ENCODE assay signal across 18 cellular contexts in genomic region chr9:76451234-76451633, GRCh38. TPM values are rescaled to one million over a fixed set of nuclear protein-coding genes. Genes with fewer than 3 reads are reported as not detected.
A peak's percentile ranks its signal among the peaks of the same experiment; 100 is the strongest.
DNase-seq lines count a peak whose midpoint lies in the region; ATAC-seq, FAIRE-seq and TF ChIP-seq lines count a peak whose summit lies in the region.
"Had no signal": no experiment of that assay in that cellular context is flagged by ENCODE, and none has a peak within 500 bp of the region (broad histone marks: within the 10 kb centered on the region; RNA-seq: fewer than 3 reads in every experiment).

No MANE protein-coding gene starts in this region.

- no peak overlapping the region for H3K23ac ChIP-seq in neuronal stem cell (ENCODE audit: low read depth, low read length, poor library complexity)

- H3K27ac Mint-ChIP-seq in MCF 10A (ENCODE audit: low read depth, unreplicated experiment) (no peak overlapping the region), astrocyte (ENCODE audit: unreplicated experiment) (peak overlapping the region; percentile 83)
- H3K27ac Mint-ChIP-seq in activated naive CD4-positive, alpha-beta T cell treated with anti-CD3 and anti-CD28 coated beads, Interleukin-2, amount 50 U/mL, for 72 hours = no peak overlapping the region
- H3K27ac Mint-ChIP-seq: activated naive CD8-positive, alpha-beta T cell; naive thymus-derived CD8-positive, alpha-beta T cell had no signal

- H3K4me1 ChIP-seq in breast epithelium (no peaks in the 10 kb centered on the region), astrocyte (ENCODE audit: insufficient read depth, low read length) (peaks cover 16% of the 10 kb centered on the region), foreskin keratinocyte (no peaks in the 10 kb centered on the region), neuronal stem cell (ENCODE audit: control insufficient read depth in 2 of 2, insufficient read depth in 1 of 2, low read depth in 1 of 2, low read length in 2 of 2) (peaks cover 0 to 6% of the 10 kb centered on the region in 2 donors)
- H3K4me1 ChIP-seq: testis had no signal

- no peak overlapping the region for H2AK5ac ChIP-seq in neuronal stem cell (ENCODE audit: low read depth, low read length)

- no peaks in the 10 kb centered on the region for H3K36me3 Mint-ChIP-seq in MCF 10A (ENCODE audit: insufficient read depth, unreplicated experiment)
- peaks cover 1% of the 10 kb centered on the region for H3K36me3 Mint-ChIP-seq in astrocyte (ENCODE audit: low read depth, unreplicated experiment)
- peaks cover 0 to 4% of the 10 kb centered on the region in 2 donors for H3K36me3 Mint-ChIP-seq in activated naive CD4-positive, alpha-beta T cell treated with anti-CD3 and anti-CD28 coated beads, Interleukin-2, amount 50 U/mL, for 72 hours
- H3K36me3 Mint-ChIP-seq: activated naive CD8-positive, alpha-beta T cell; naive thymus-derived CD8-positive, alpha-beta T cell had no signal

- intact Hi-C loops in MCF 10A (cut with micrococcal nuclease) = loop anchor here (10.0 kb wide), 1 partner anchor 64 kb away; no protein-coding TSS in a partner anchor
- intact Hi-C loops in breast epithelium (cut with DNase I; ENCODE audit: low total_unique reads) = no loop called here

- H3K9me3 ChIP-seq in breast epithelium = no peaks in the 10 kb centered on the region
- H3K9me3 ChIP-seq in astrocyte (ENCODE audit: insufficient read depth, low read depth, low read length) = no peaks in the 10 kb centered on the region
- no peaks in the 10 kb centered on the region for H3K9me3 ChIP-seq in neuronal stem cell (replicated peaks in 1 of 2; ENCODE audit: control insufficient read depth in 2 of 2, insufficient read depth in 1 of 2, low read depth in 1 of 2, low read length in 2 of 2)
- H3K9me3 ChIP-seq: heart left ventricle, testis had no signal

- WGBS in neuronal stem cell (ENCODE audit: extremely low coverage in 2 of 2, insufficient read length in 2 of 2, insufficient replicate concordance in 1 of 2), 2 donors = no CpG with 5 or more reads among the region's 1 CpG

- H4K20me1 ChIP-seq in astrocyte (ENCODE audit: insufficient read depth, low read length) = no peaks in the 10 kb centered on the region

- H3K9ac ChIP-seq in astrocyte (ENCODE audit: low read length) (no peak overlapping the region), neuronal stem cell (ENCODE audit: low read depth, low read length, poor library complexity) (no peak overlapping the region)

- no peak overlapping the region for H4K91ac ChIP-seq in neuronal stem cell (ENCODE audit: low read depth, low read length, poor library complexity)

- no peak overlapping the region for H2BK120ac ChIP-seq in neuronal stem cell (ENCODE audit: low read depth, low read length)

- H3K9me3 Mint-ChIP-seq in MCF 10A (ENCODE audit: unreplicated experiment) = no peaks in the 10 kb centered on the region
- H3K9me3 Mint-ChIP-seq in astrocyte (ENCODE audit: unreplicated experiment) = peaks cover 2% of the 10 kb centered on the region
- H3K9me3 Mint-ChIP-seq in activated naive CD4-positive, alpha-beta T cell treated with anti-CD3 and anti-CD28 coated beads, Interleukin-2, amount 50 U/mL, for 72 hours = peaks cover 0 to 9% of the 10 kb centered on the region in 2 donors

- H3K27ac ChIP-seq in breast epithelium = no peak overlapping the region
- H3K27ac ChIP-seq in astrocyte (ENCODE audit: low read depth, low read length) = peak overlapping the region; percentile 71
- H3K27ac ChIP-seq in foreskin keratinocyte = no peak overlapping the region
- no peak overlapping the region for H3K27ac ChIP-seq in neuronal stem cell (replicated peaks; ENCODE audit: low read length)
- H3K27ac ChIP-seq: heart left ventricle, testis had no signal

- H2AFZ ChIP-seq in astrocyte (ENCODE audit: low read depth, low read length) (no peak overlapping the region), neuronal stem cell (ENCODE audit: low read length) (no peak overlapping the region)

- CTCF ChIA-PET in MCF 10A (lab: Yijun Ruan, JAX) = interaction anchor here (0.6 to 8.9 kb wide), 7 partner anchors 169 to 1386 kb away, joined by 3 to 89 read pairs (median 5); no protein-coding TSS in a partner anchor

- peak; percentile 49 for FAIRE-seq in astrocyte (lab: Jason Lieb, UNC)

- no peak overlapping the region for H2BK12ac ChIP-seq in neuronal stem cell (ENCODE audit: low read length)

- H3K79me1 ChIP-seq in neuronal stem cell (ENCODE audit: low read depth, low read length) = no peaks in the 10 kb centered on the region

- H3K79me2 ChIP-seq in astrocyte (ENCODE audit: insufficient read depth, low read length) = no peaks in the 10 kb centered on the region

- ATAC-seq in foreskin keratinocyte (peak; percentile 50), HG02763 (IDR thresholded peaks at IDR 0.05; ENCODE audit: unreplicated experiment) (no peak)
- no peak for ATAC-seq in activated naive CD4-positive, alpha-beta T cell treated with anti-CD3 and anti-CD28 coated beads, Interleukin-2, amount 50 U/mL, for 72 hours
- ATAC-seq: left lobe of liver; naive thymus-derived CD8-positive, alpha-beta T cell; Right ventricle myocardium inferior had no signal

- TF ChIP-seq POLR2A in breast epithelium (IDR thresholded peaks at IDR 0.05) = no peak

- H2BK5ac ChIP-seq in neuronal stem cell (ENCODE audit: low read length) = no peak overlapping the region

- H3K4me1 Mint-ChIP-seq in MCF 10A (ENCODE audit: insufficient read depth, unreplicated experiment) (peaks cover 21% of the 10 kb centered on the region), astrocyte (ENCODE audit: low read depth, unreplicated experiment) (peaks cover 20% of the 10 kb centered on the region)

- BruUV-seq in MCF 10A (replicated peaks; lab: Mats Ljungman, UMichigan) = no TSS peak

- H3K27me3 ChIP-seq in breast epithelium (no peaks in the 10 kb centered on the region), astrocyte (ENCODE audit: insufficient read depth, low read length) (no peaks in the 10 kb centered on the region), foreskin keratinocyte (no peaks in the 10 kb centered on the region), neuronal stem cell (ENCODE audit: control insufficient read depth in 3 of 3, insufficient read depth in 3 of 3, low read depth in 1 of 3, low read length in 3 of 3) (no peaks in the 10 kb centered on the region)
- H3K27me3 ChIP-seq: heart left ventricle, testis had no signal

- H3K4me2 ChIP-seq in astrocyte (ENCODE audit: low read length) (peak overlapping the region; percentile 27), neuronal stem cell (ENCODE audit: insufficient read depth, low read length, poor library complexity, severe bottlenecking) (no peak overlapping the region)

- TF ChIP-seq CTCF in MCF 10A (IDR thresholded peaks at IDR 0.05; ENCODE audit: unreplicated experiment) (no peak), breast epithelium (IDR thresholded peaks at IDR 0.05) (no peak), astrocyte (IDR thresholded peaks at IDR 0.05; ENCODE audit: insufficient read depth, low read depth, low read length) (no peak), foreskin keratinocyte (conservative IDR thresholded peaks at IDR 0.05) (no peak)

- no peak overlapping the region for H3K18ac ChIP-seq in neuronal stem cell (ENCODE audit: low read length)

- H3K4me3 ChIP-seq in breast epithelium = no peak overlapping the region
- no peak overlapping the region for H3K4me3 ChIP-seq in astrocyte (ENCODE audit: insufficient read depth, low read depth, low read length)
- H3K4me3 ChIP-seq in neuronal stem cell (ENCODE audit: low read length in 2 of 2) = no peak overlapping the region
- H3K4me3 ChIP-seq: heart left ventricle, testis had no signal

- peak; percentile 40 for DNase-seq in MCF 10A (ENCODE audit: unreplicated experiment)
- no peak for DNase-seq in breast epithelium (ENCODE audit: low spot score in 2 of 2)
- DNase-seq in astrocyte (ENCODE audit: low read depth) = peak; percentile 88
- DNase-seq in foreskin keratinocyte = peak in 1 of 2 donors; percentile 37
- DNase-seq in activated naive CD4-positive, alpha-beta T cell treated with anti-CD3 and anti-CD28 coated beads, Interleukin-2, amount 50 U/mL, for 72 hours (ENCODE audit: low spot score in 2 of 2) = no peak
- no peak for DNase-seq in neuronal stem cell (ENCODE audit: low spot score)
- no peak for DNase-seq in globus pallidus (ENCODE audit: low spot score)
- DNase-seq: 8988T; KBM-7; naive thymus-derived CD8-positive, alpha-beta T cell; NCI-H187; NCI-H69; testis had no signal

- H3K14ac ChIP-seq in neuronal stem cell (ENCODE audit: low read length) = no peak overlapping the region

- H3K4ac ChIP-seq in neuronal stem cell (ENCODE audit: low read length) = no peak overlapping the region

- POLR2A ChIA-PET in MCF 10A (lab: Yijun Ruan, JAX) = interaction anchor here (0.6 kb wide), 1 partner anchor 1442 kb away, joined by 3 read pairs; no protein-coding TSS in a partner anchor

- no peak overlapping the region for H3K4me3 Mint-ChIP-seq in MCF 10A (ENCODE audit: unreplicated experiment)
- H3K4me3 Mint-ChIP-seq in astrocyte (ENCODE audit: unreplicated experiment) = no peak overlapping the region
- H3K4me3 Mint-ChIP-seq: activated naive CD8-positive, alpha-beta T cell; naive thymus-derived CD8-positive, alpha-beta T cell had no signal

- no peak overlapping the region for H2BK15ac ChIP-seq in neuronal stem cell (ENCODE audit: low read length)

- H4K8ac ChIP-seq in neuronal stem cell (ENCODE audit: low read depth, low read length) = no peak overlapping the region

- H3K27me3 Mint-ChIP-seq in MCF 10A (ENCODE audit: insufficient read depth, unreplicated experiment) (no peaks in the 10 kb centered on the region), astrocyte (ENCODE audit: low read depth, unreplicated experiment) (no peaks in the 10 kb centered on the region)

- H3K36me3 ChIP-seq in breast epithelium (no peaks in the 10 kb centered on the region), astrocyte (ENCODE audit: insufficient read depth, low read length) (no peaks in the 10 kb centered on the region), neuronal stem cell (replicated peaks in 1 of 2; ENCODE audit: control insufficient read depth in 2 of 2, insufficient read depth in 2 of 2, low read length in 2 of 2) (no peaks in the 10 kb centered on the region)
- H3K36me3 ChIP-seq: heart left ventricle had no signal

RNA-seq across cellular contexts. Expression of gene GCNT1, which starts 7.7 kb away (rescaled TPM):
- total RNA-seq in MCF 10A (2022) = 11.5 and 12.4 TPM in 2 replicates
- total RNA-seq in breast epithelium = 10 to 100 TPM in 2 of 3 donors, 1 to 10 TPM in 1; 7.9 to 16.5 (median 10.1) TPM
- total RNA-seq in astrocyte = 14.7 and 15.9 TPM in 2 replicates
- 6.8 and 8.4 TPM in 2 replicates for total RNA-seq in foreskin keratinocyte
- 1.8 and 2.1 TPM in 2 replicates for polyA plus RNA-seq in foreskin keratinocyte
- total RNA-seq in activated naive CD4-positive, alpha-beta T cell treated with anti-CD3 and anti-CD28 coated beads, Interleukin-2, amount 50 U/mL, for 72 hours = 1 to 10 TPM; 3.8 to 4.8 TPM
- 1.9 TPM for polyA plus RNA-seq in neuronal stem cell (2013, experiment 1 of 2)
- 2.1 TPM for polyA plus RNA-seq in neuronal stem cell (2013, experiment 2 of 2)

RNA-seq across cellular contexts. Expression of gene RFK, which starts 57.0 kb away (rescaled TPM):
- total RNA-seq in MCF 10A (2022) = 22.6 and 27.0 TPM in 2 replicates
- total RNA-seq in breast epithelium = 10 to 100 TPM; 12.2 to 26.2 (median 23.9) TPM
- 19.2 and 26.8 TPM in 2 replicates for total RNA-seq in astrocyte
- 19.8 and 22.4 TPM in 2 replicates for total RNA-seq in foreskin keratinocyte
- polyA plus RNA-seq in foreskin keratinocyte = 10.8 and 12.2 TPM in 2 replicates
- total RNA-seq in activated naive CD4-positive, alpha-beta T cell treated with anti-CD3 and anti-CD28 coated beads, Interleukin-2, amount 50 U/mL, for 72 hours = 10 to 100 TPM in 1 of 2 donors, 1 to 10 TPM in 1; 5.8 to 12.2 TPM
- 18.2 TPM for polyA plus RNA-seq in neuronal stem cell (2013, experiment 1 of 2)
- polyA plus RNA-seq in neuronal stem cell (2013, experiment 2 of 2) = 18.9 TPM

Comparison
In these comparisons a context has a peak if more than half of its experiments do, and no peak if none do; other contexts are left out.
1. DNase-seq: peak in MCF 10A (single experiment) and astrocyte (single experiment); none in breast epithelium (0 of 2), activated naive CD4-positive, alpha-beta T cell treated with anti-CD3 and anti-CD28 coated beads, Interleukin-2, amount 50 U/mL, for 72 hours (0 of 2), neuronal stem cell (single experiment) and globus pallidus (single experiment).